In genomic region chr13:30907167-30907761, GRCh38 we compare ENCODE assay signal across 1 cellular context.
TF ChIP-seq lines count a peak whose summit lies in the region.

No MANE protein-coding gene starts in this region.

TF ChIP-seq in SK-N-SH, 30 proteins besides CTCF, POLR2A, EP300 and RAD21:
- TF ChIP-seq, protein P1, sequence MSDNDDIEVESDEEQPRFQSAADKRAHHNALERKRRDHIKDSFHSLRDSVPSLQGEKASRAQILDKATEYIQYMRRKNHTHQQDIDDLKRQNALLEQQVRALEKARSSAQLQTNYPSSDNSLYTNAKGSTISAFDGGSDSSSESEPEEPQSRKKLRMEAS (IDR thresholded peaks at IDR 0.05; ENCODE audit: low read depth), result no peak
- TF ChIP-seq TCF12 (IDR thresholded peaks at IDR 0.05), result no peak
- TF ChIP-seq RFX5 (IDR thresholded peaks at IDR 0.05; ENCODE audit: low read length), result no peak
- TF ChIP-seq TAF1 (IDR thresholded peaks at IDR 0.05; ENCODE audit: borderline replicate concordance, low read depth, low read length), result no peak
